Comparison of ENCODE assay signal across 1 cellular context in genomic region chr2:38486213-38487026, GRCh38.
TF ChIP-seq lines count a peak whose summit lies in the region.

No MANE protein-coding gene starts in this region.

TF ChIP-seq in GM23338, 12 proteins besides CTCF, POLR2A, EP300 and RAD21 (continued from another document):
- TF ChIP-seq REST (IDR thresholded peaks at IDR 0.05; ENCODE audit: unreplicated experiment) (no peak), NANOG (IDR thresholded peaks at IDR 0.05; ENCODE audit: borderline replicate concordance) (no peak), POLR2AphosphoS5 (IDR thresholded peaks at IDR 0.05; ENCODE audit: low read depth) (no peak), EZH2phosphoT487 (IDR thresholded peaks at IDR 0.05; ENCODE audit: unreplicated experiment) (no peak), JUNB (IDR thresholded peaks at IDR 0.05; ENCODE audit: unreplicated experiment) (no peak), EZH2 (IDR thresholded peaks at IDR 0.05; ENCODE audit: low read depth, unreplicated experiment) (no peak)
